29 cellular contexts compared by ENCODE assay signal in the genomic region with DNA sequence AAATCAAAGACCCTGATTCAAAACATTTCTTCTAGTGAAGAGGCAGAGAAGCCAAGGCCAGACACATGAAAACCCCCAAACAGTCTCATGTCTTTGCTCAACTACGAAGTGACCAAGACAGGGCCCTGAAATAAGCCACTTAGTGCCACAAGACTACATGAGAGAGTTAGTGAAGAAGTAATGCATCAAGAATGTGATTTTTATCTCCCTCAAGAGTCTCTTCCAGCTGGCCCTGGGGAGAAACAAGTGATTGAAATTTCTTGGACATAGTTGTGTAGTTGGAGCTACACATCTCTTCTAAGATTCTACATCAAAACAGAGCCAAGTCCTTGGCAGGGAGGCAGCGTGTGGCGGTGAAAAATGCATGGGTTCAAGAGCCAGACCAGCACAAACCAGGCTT. TPM values are rescaled to one million over a fixed set of nuclear protein-coding genes. Genes with fewer than 3 reads are reported as not detected.
DNase-seq lines count a peak whose midpoint lies in the region; ATAC-seq and TF ChIP-seq lines count a peak whose summit lies in the region.
"Had no signal": no experiment of that assay in that cellular context is flagged by ENCODE, and none has a peak within 500 bp of the region (broad histone marks: within the 10 kb centered on the region; RNA-seq: fewer than 3 reads in every experiment).

No MANE protein-coding gene starts in this region.

- no peak for TF ChIP-seq POLR2A in gastroesophageal sphincter (IDR thresholded peaks at IDR 0.05)
- TF ChIP-seq POLR2A in ovary (IDR thresholded peaks at IDR 0.05), result no peak

- H4K20me1 ChIP-seq in GM23338 (replicated peaks; ENCODE audit: insufficient read depth), result no peaks in the 10 kb centered on the region
- no peaks in the 10 kb centered on the region for H4K20me1 ChIP-seq in smooth muscle cell (ENCODE audit: low read depth)

- no peaks in the 10 kb centered on the region for H3K27me3 ChIP-seq in GM23338 (ENCODE audit: insufficient read depth)
- H3K27me3 ChIP-seq in gastroesophageal sphincter, result no peaks in the 10 kb centered on the region
- no peaks in the 10 kb centered on the region for H3K27me3 ChIP-seq in smooth muscle cell (ENCODE audit: low read depth)
- H3K27me3 ChIP-seq in ovary, result no peaks in the 10 kb centered on the region
- H3K27me3 ChIP-seq: body of pancreas had no signal

- H3K79me2 ChIP-seq in GM23338 (replicated peaks; ENCODE audit: insufficient read depth), result no peaks in the 10 kb centered on the region
- no peaks in the 10 kb centered on the region for H3K79me2 ChIP-seq in smooth muscle cell (ENCODE audit: low read depth)

- no peaks in the 10 kb centered on the region for H3K4me1 ChIP-seq in GM23338 (ENCODE audit: insufficient read depth)
- H3K4me1 ChIP-seq in gastroesophageal sphincter, result peaks cover 0 to 13% (median 4%) of the 10 kb centered on the region in 3 donors
- no peaks in the 10 kb centered on the region for H3K4me1 ChIP-seq in smooth muscle cell (ENCODE audit: low read depth)
- H3K4me1 ChIP-seq in ovary (ENCODE audit: insufficient read depth), result no peaks in the 10 kb centered on the region
- H3K4me1 ChIP-seq: body of pancreas had no signal

- H3K9me3 Mint-ChIP-seq in GM23338, result no peaks in the 10 kb centered on the region
- H3K9me3 Mint-ChIP-seq: activated naive CD8-positive, alpha-beta T cell treated with anti-CD3 and anti-CD28 coated beads, Interleukin-2, amount 10 ng/mL, durations not matched to agents 7 days and 5 days; immature natural killer cell; natural killer cell had no signal

- H3K27me3 Mint-ChIP-seq in GM23338 (ENCODE audit: insufficient read depth, low read depth, poor library complexity), result peaks cover 2% of the 10 kb centered on the region

- H3F3A ChIP-seq in GM23338 (replicated peaks; ENCODE audit: low read depth) (no peaks in the 10 kb centered on the region), smooth muscle cell (ENCODE audit: low read depth) (peaks cover 4% of the 10 kb centered on the region)

- 71 to 93% methylated on average over 3 of the region's 3 CpGs for WGBS in gastroesophageal sphincter (ENCODE audit: low coverage in 1 of 2), 2 donors
- WGBS in smooth muscle cell (ENCODE audit: low lambda C conversion rate), result 72% methylated on average over 3 of the region's 3 CpGs
- 75 to 87% (median 82%) methylated on average over 3 of the region's 3 CpGs for WGBS in ovary, 3 donors

- intact Hi-C loops in ovary (cut with DNase I), result no loop called here

- H3K9ac ChIP-seq in smooth muscle cell (ENCODE audit: low read depth), result no peak overlapping the region
- H3K9ac ChIP-seq: KMS-11 had no signal

- TF ChIP-seq CTCF in GM23338 (conservative IDR thresholded peaks at IDR 0.05; ENCODE audit: low read depth in 2 of 2) (no peak), gastroesophageal sphincter (IDR thresholded peaks at IDR 0.05) (no peak), smooth muscle cell (IDR thresholded peaks at IDR 0.05; ENCODE audit: borderline replicate concordance, insufficient read depth, poor library complexity, severe bottlenecking) (no peak), ovary (IDR thresholded peaks at IDR 0.05) (no peak)

- no peaks in the 10 kb centered on the region for H3K9me2 ChIP-seq in GM23338 (ENCODE audit: insufficient read depth)

- no peak overlapping the region for H3K27ac Mint-ChIP-seq in GM23338
- H3K27ac Mint-ChIP-seq: activated naive CD8-positive, alpha-beta T cell treated with anti-CD3 and anti-CD28 coated beads, Interleukin-2, amount 10 ng/mL, durations not matched to agents 7 days and 5 days; immature natural killer cell; natural killer cell had no signal

- DNase-seq in AG20443 (ENCODE audit: low spot score) (peak; percentile 43), GM23338 (ENCODE audit: low spot score) (no peak), smooth muscle cell (lab: John Stamatoyannopoulos, UW; ENCODE audit: unreplicated experiment) (no peak), ovary (no peak)
- no peak for DNase-seq in activated CD4-positive, CD25-positive, alpha-beta regulatory T cell treated with anti-CD3 and anti-CD28 coated beads, Interleukin-2, amount 50 U/mL, for 72 hours
- DNase-seq: activated naive CD8-positive, alpha-beta T cell treated with anti-CD3 and anti-CD28 coated beads, Interleukin-2, amount 10 ng/mL, durations not matched to agents 7 days and 5 days; activated T-cell treated with anti-CD3 and anti-CD28 coated beads for 4 hours; body of pancreas; Caco-2; DMS79 treated with DMSO at 0.1 percent for 48 hours; effector CD4-positive, alpha-beta T cell; foreskin fibroblast; hippocampal formation; immature natural killer cell; natural killer cell; NCI-H146; NCI-H446; NCI-H82; stimulated activated CD4-positive, alpha-beta T cell treated with anti-CD3 and anti-CD28 coated beads, Interleukin-2, amount 100 ng/mL, for 48 hours; T-helper 2 cell had no signal

- H3K36me3 ChIP-seq in GM23338 (ENCODE audit: insufficient read depth) (no peaks in the 10 kb centered on the region), gastroesophageal sphincter (peaks cover 0 to under 1% of the 10 kb centered on the region in 2 donors), smooth muscle cell (ENCODE audit: low read depth) (no peaks in the 10 kb centered on the region), ovary (no peaks in the 10 kb centered on the region)

- no peak for ATAC-seq in GM23338
- no peak for ATAC-seq in gastroesophageal sphincter
- no peak for ATAC-seq in GM19397 (IDR thresholded peaks at IDR 0.05; ENCODE audit: unreplicated experiment)
- ATAC-seq in GM18861 (IDR thresholded peaks at IDR 0.05; ENCODE audit: unreplicated experiment), result no peak
- ATAC-seq: body of pancreas, left lobe of liver, natural killer cell had no signal

- no peak overlapping the region for H3K4me3 Mint-ChIP-seq in GM23338
- H3K4me3 Mint-ChIP-seq: activated naive CD8-positive, alpha-beta T cell treated with anti-CD3 and anti-CD28 coated beads, Interleukin-2, amount 10 ng/mL, durations not matched to agents 7 days and 5 days; immature natural killer cell; natural killer cell had no signal

- H3K9me3 ChIP-seq in gastroesophageal sphincter (no peaks in the 10 kb centered on the region), smooth muscle cell (replicated peaks; ENCODE audit: low read depth) (no peaks in the 10 kb centered on the region), ovary (no peaks in the 10 kb centered on the region)
- H3K9me3 ChIP-seq: body of pancreas, Caco-2 had no signal

- TF ChIP-seq EP300 in gastroesophageal sphincter (IDR thresholded peaks at IDR 0.05), result no peak
- no peak for TF ChIP-seq EP300 in ovary (IDR thresholded peaks at IDR 0.05)

- H3K4me1 Mint-ChIP-seq in GM23338, result no peaks in the 10 kb centered on the region
- H3K4me1 Mint-ChIP-seq: activated naive CD8-positive, alpha-beta T cell treated with anti-CD3 and anti-CD28 coated beads, Interleukin-2, amount 10 ng/mL, durations not matched to agents 7 days and 5 days; immature natural killer cell; natural killer cell had no signal

- peak overlapping the region; percentile 23; the same call in 1 of the 2 replicates for H2AFZ ChIP-seq in GM23338
- no peak overlapping the region for H2AFZ ChIP-seq in smooth muscle cell (ENCODE audit: low read depth)

- H3K4me2 ChIP-seq in GM23338 (no peak overlapping the region), smooth muscle cell (no peak overlapping the region)
- H3K4me2 ChIP-seq: KMS-11 had no signal

- no peak overlapping the region for H3K4me3 ChIP-seq in GM23338
- H3K4me3 ChIP-seq in gastroesophageal sphincter, result no peak overlapping the region
- no peak overlapping the region for H3K4me3 ChIP-seq in smooth muscle cell
- H3K4me3 ChIP-seq in ovary, result no peak overlapping the region
- H3K4me3 ChIP-seq: body of pancreas had no signal

- H3K27ac ChIP-seq in GM23338 (ENCODE audit: low read depth) (no peak overlapping the region), gastroesophageal sphincter (peak overlapping the region in 3 of 4 donors; percentile 56 to 73 (median 68)), smooth muscle cell (ENCODE audit: low read depth) (peak overlapping the region; percentile 17), ovary (no peak overlapping the region)
- H3K27ac ChIP-seq: body of pancreas, C4-2B, epithelial cell of prostate, HL-60, KMS-11, RWPE1 had no signal

- no peaks in the 10 kb centered on the region for H3K36me3 Mint-ChIP-seq in GM23338 (ENCODE audit: low read depth)
- H3K36me3 Mint-ChIP-seq: natural killer cell had no signal

TF ChIP-seq in GM23338, 12 proteins besides CTCF, POLR2A, EP300 and RAD21 (continues in another document):
- TF ChIP-seq EZH2phosphoT487 (IDR thresholded peaks at IDR 0.05; ENCODE audit: unreplicated experiment), result no peak

RNA-seq across cellular contexts. Expression of gene LYRM1, which starts 30.5 kb away (rescaled TPM):
- total RNA-seq in GM23338 (2014; rRNA removed; shearing (Covaris generic)), result 18.7 and 19.4 TPM in 2 replicates
- polyA plus RNA-seq in GM23338 (2016; fragmentation: Nextera tagmentation; extraction: Ambion mirVana) (24.8 and 24.9 TPM in 2 replicates), smooth muscle cell (11.7 and 15.3 TPM in 2 replicates), ovary (10 to 100 TPM; 52.4 to 64.5 TPM)
- total RNA-seq in gastroesophageal sphincter (10 to 100 TPM; 54.3 to 88.7 (median 58.7) TPM), smooth muscle cell (10.2 and 18.6 TPM in 2 replicates), ovary (10 to 100 TPM; 31.6 to 53.4 (median 42.0) TPM)

RNA-seq across cellular contexts. Expression of gene DCUN1D3, which starts 30.9 kb away (rescaled TPM):
- total RNA-seq in GM23338 (2014; rRNA removed; shearing (Covaris generic)), result 13.7 and 16.0 TPM in 2 replicates
- 8.0 and 8.5 TPM in 2 replicates for polyA plus RNA-seq in GM23338 (2016; fragmentation: Nextera tagmentation; extraction: Ambion mirVana)
- total RNA-seq in gastroesophageal sphincter, result 10 to 100 TPM; 28.6 to 35.7 (median 33.5) TPM
- total RNA-seq in smooth muscle cell, result 36.3 and 37.8 TPM in 2 replicates
- 12.6 and 13.5 TPM in 2 replicates for polyA plus RNA-seq in smooth muscle cell
- 10 to 100 TPM in 6 of 7 donors, 1 to 10 TPM in 1; 7.3 to 18.2 (median 14.7) TPM for total RNA-seq in ovary
- 1 to 10 TPM; 2.6 to 7.7 TPM for polyA plus RNA-seq in ovary

Comparison
In these comparisons a context has a peak if more than half of its experiments do, and no peak if none do; other contexts are left out.
1. H3K27ac ChIP-seq: peak in gastroesophageal sphincter (3 of 4) and smooth muscle cell (single experiment); none in GM23338 (single experiment) and ovary (0 of 2).